ENCODE assay signal across 8 cellular contexts in the genomic region with DNA sequence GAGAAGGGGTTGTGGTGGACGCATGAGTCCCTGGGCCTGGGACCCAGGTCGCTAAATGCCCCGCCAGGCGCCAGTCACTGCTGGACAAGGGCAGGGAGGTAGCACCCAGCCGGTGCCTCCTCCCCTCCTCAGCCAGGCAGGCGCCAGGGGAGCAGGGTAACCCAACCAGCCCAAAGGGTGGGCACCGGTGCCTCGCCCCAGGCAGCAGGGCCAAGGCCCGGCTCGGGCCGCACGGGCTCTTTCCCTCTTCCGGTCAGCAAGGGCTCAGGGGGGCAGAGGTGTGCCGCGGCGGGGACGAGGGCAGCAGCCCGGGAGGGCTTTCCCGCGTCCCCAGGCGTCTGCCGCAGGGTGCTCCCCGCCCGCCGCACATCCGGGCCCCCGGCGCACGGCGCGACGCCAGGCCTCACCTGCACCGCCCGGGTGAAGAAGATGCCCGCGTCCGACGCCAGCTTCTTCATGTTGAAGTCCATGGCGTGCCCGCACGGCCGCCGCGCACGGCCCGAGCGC. TPM values are rescaled to one million over a fixed set of nuclear protein-coding genes. Genes with fewer than 3 reads are reported as not detected.
DNase-seq lines count a peak whose midpoint lies in the region; ATAC-seq lines count a peak whose summit lies in the region.

No MANE protein-coding gene starts in this region.

- no peaks in the 10 kb centered on the region for H3K9me3 Mint-ChIP-seq in activated naive CD8-positive, alpha-beta T cell treated with anti-CD3 and anti-CD28 coated beads for 36 hours

- peak; percentile 3 for ATAC-seq in HG02763 (IDR thresholded peaks at IDR 0.05; ENCODE audit: unreplicated experiment)

- peak; percentile 56 for DNase-seq in stimulated activated CD8-positive, alpha-beta memory T cell treated with anti-CD3 and anti-CD28 coated beads, Interleukin-12 subunit alpha, Interleukin-12 subunit beta, amount 100 ng/mL, for 1 hour (ENCODE audit: low read depth)
- no peak for DNase-seq in stimulated activated CD8-positive, alpha-beta memory T cell treated with anti-CD3 and anti-CD28 coated beads, Interleukin-4, amount 100 ng/mL, for 48 hours
- DNase-seq in NCI-H2196 (lab: John Stamatoyannopoulos, UW; ENCODE audit: unreplicated experiment), result peak; percentile 79
- peak; percentile 81 for DNase-seq in activated naive CD8-positive, alpha-beta T cell treated with anti-CD3 and anti-CD28 coated beads for 36 hours
- peak in 2 of 3 donors; percentile 35 to 55 for DNase-seq in stimulated activated CD4-positive, alpha-beta T cell treated with anti-CD3 and anti-CD28 coated beads, TNF-alpha, amount 100 ng/mL, for 48 hours (ENCODE audit: low read depth in 3 of 3)
- no peak for DNase-seq in cerebellar nuclear complex (lab: John Stamatoyannopoulos, UW)

- H3K27me3 Mint-ChIP-seq in activated naive CD8-positive, alpha-beta T cell treated with anti-CD3 and anti-CD28 coated beads for 36 hours, result no peaks in the 10 kb centered on the region

- peaks cover 19% of the 10 kb centered on the region for H3K4me1 Mint-ChIP-seq in activated naive CD8-positive, alpha-beta T cell treated with anti-CD3 and anti-CD28 coated beads for 36 hours

- peak overlapping the region; percentile 65 for H3K4me3 ChIP-seq in iPS-11a (ENCODE audit: low read depth, low read length)

- no peaks in the 10 kb centered on the region for H3K36me3 Mint-ChIP-seq in activated naive CD8-positive, alpha-beta T cell treated with anti-CD3 and anti-CD28 coated beads for 36 hours

- peak overlapping the region; percentile 70 for H3K27ac Mint-ChIP-seq in activated naive CD8-positive, alpha-beta T cell treated with anti-CD3 and anti-CD28 coated beads for 36 hours

- peak overlapping the region; percentile 89 for H3K4me3 Mint-ChIP-seq in activated naive CD8-positive, alpha-beta T cell treated with anti-CD3 and anti-CD28 coated beads for 36 hours

RNA-seq across cellular contexts. Expression of a gene that starts 0.4 kb away (rescaled TPM):
- 10 to 100 TPM; 42.9 to 46.3 TPM for total RNA-seq in activated naive CD8-positive, alpha-beta T cell treated with anti-CD3 and anti-CD28 coated beads for 36 hours

RNA-seq across cellular contexts. Expression of a gene that starts 8.7 kb away (rescaled TPM):
- 10 to 100 TPM; 26.2 to 29.0 TPM for total RNA-seq in activated naive CD8-positive, alpha-beta T cell treated with anti-CD3 and anti-CD28 coated beads for 36 hours

RNA-seq across cellular contexts. Expression of a gene that starts 53.2 kb away (rescaled TPM):
- 10 to 100 TPM; 17.7 to 20.8 TPM for total RNA-seq in activated naive CD8-positive, alpha-beta T cell treated with anti-CD3 and anti-CD28 coated beads for 36 hours

Comparison
In these comparisons a context has a peak if more than half of its experiments do, and no peak if none do; other contexts are left out.
1. DNase-seq: peak in stimulated activated CD8-positive, alpha-beta memory T cell treated with anti-CD3 and anti-CD28 coated beads, Interleukin-12 subunit alpha, Interleukin-12 subunit beta, amount 100 ng/mL, for 1 hour (single experiment), NCI-H2196 (single experiment), activated naive CD8-positive, alpha-beta T cell treated with anti-CD3 and anti-CD28 coated beads for 36 hours (single experiment) and stimulated activated CD4-positive, alpha-beta T cell treated with anti-CD3 and anti-CD28 coated beads, TNF-alpha, amount 100 ng/mL, for 48 hours (2 of 3); none in stimulated activated CD8-positive, alpha-beta memory T cell treated with anti-CD3 and anti-CD28 coated beads, Interleukin-4, amount 100 ng/mL, for 48 hours (single experiment) and cerebellar nuclear complex (0 of 2).